In the genomic region with DNA sequence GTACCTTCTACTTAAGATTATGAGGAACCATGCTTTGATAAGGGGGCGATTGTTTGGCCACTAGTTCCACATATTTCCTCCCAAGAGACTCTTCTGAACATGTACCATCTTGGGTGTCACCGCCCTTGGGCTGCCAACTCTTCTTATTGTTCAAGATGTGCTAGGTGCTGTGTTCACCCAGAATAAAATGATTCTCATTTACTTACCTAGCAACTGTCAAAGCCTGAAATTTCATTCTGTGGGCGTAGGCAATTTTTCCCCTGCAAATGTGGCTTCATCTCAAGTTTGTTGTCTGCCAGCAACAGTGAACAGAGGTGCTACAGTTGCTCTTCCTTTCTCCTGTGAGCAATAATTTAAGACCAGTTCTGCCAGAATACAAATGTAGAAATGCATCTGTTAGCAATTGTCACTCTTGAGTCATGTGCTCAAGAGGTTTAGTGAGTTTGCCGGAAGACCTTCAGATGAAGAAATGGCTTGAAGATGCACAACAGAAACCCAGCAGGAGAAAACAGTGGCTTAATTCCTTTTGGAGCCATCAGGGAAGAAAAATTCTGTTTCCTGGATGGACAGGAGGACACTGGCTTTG, we compare ENCODE assay signal across 15 cellular contexts. TPM values are rescaled to one million over a fixed set of nuclear protein-coding genes. Genes with fewer than 3 reads are reported as not detected.
"Had no signal": no experiment of that assay in that cellular context is flagged by ENCODE, and none has a peak within 500 bp of the region (broad histone marks: within the 10 kb centered on the region; RNA-seq: fewer than 3 reads in every experiment).

No MANE protein-coding gene starts in this region.

- H3K4me3 Mint-ChIP-seq: activated CD4-positive, alpha-beta memory T cell treated with anti-CD3 and anti-CD28 coated beads, Interleukin-2, amount 10 ng/mL, durations not matched to agents 7 days and 5 days; activated naive CD4-positive, alpha-beta T cell treated with anti-CD3 and anti-CD28 coated beads, Interleukin-2, amount 10 ng/mL, durations not matched to agents 7 days and 5 days; activated T-cell treated with anti-CD3 and anti-CD28 coated beads, Interleukin-2, amount 50 U/mL, for 24 hours; stimulated activated naive B cell treated with anti-CD40 and anti-IgM and Interleukin-4, amounts not matched to agents 10 μg/mL and 1 μg/mL and 100 μg/mL, for 72 hours; T-helper 1 cell treated with Interleukin-12 subunit alpha and Interleukin-12 subunit beta and Interleukin-4 antibody, amounts not matched to agents 30 μg/mL and 1 μg/mL, for 36 hours; WTC11 had no signal

- DNase-seq: activated CD4-positive, alpha-beta memory T cell treated with anti-CD3 and anti-CD28 coated beads, Interleukin-2, amount 10 ng/mL, durations not matched to agents 7 days and 5 days; activated CD4-positive, alpha-beta T cell treated with anti-CD3 and anti-CD28 coated beads for 4 hours; activated naive CD4-positive, alpha-beta T cell treated with anti-CD3 and anti-CD28 coated beads, Interleukin-2, amount 10 ng/mL, durations not matched to agents 7 days and 5 days; activated T-cell treated with anti-CD3 and anti-CD28 coated beads, Interleukin-2, amount 50 U/mL, for 24 hours; esophagus squamous epithelium; left colon; midbrain; ovary; stimulated activated CD4-positive, alpha-beta T cell treated with anti-CD3 and anti-CD28 coated beads, Interleukin-2, amount 100 ng/mL, for 48 hours; stimulated activated naive B cell treated with anti-CD40 and anti-IgM and Interleukin-4, amounts not matched to agents 10 μg/mL and 1 μg/mL and 100 μg/mL, for 72 hours; transverse colon had no signal

- H3K4me1 Mint-ChIP-seq: activated CD4-positive, alpha-beta memory T cell treated with anti-CD3 and anti-CD28 coated beads, Interleukin-2, amount 10 ng/mL, durations not matched to agents 7 days and 5 days; activated naive CD4-positive, alpha-beta T cell treated with anti-CD3 and anti-CD28 coated beads, Interleukin-2, amount 10 ng/mL, durations not matched to agents 7 days and 5 days; stimulated activated naive B cell treated with anti-CD40 and anti-IgM and Interleukin-4, amounts not matched to agents 10 μg/mL and 1 μg/mL and 100 μg/mL, for 72 hours had no signal

- H3K27ac Mint-ChIP-seq: activated CD4-positive, alpha-beta memory T cell treated with anti-CD3 and anti-CD28 coated beads, Interleukin-2, amount 10 ng/mL, durations not matched to agents 7 days and 5 days; activated naive CD4-positive, alpha-beta T cell treated with anti-CD3 and anti-CD28 coated beads, Interleukin-2, amount 10 ng/mL, durations not matched to agents 7 days and 5 days; activated T-cell treated with anti-CD3 and anti-CD28 coated beads, Interleukin-2, amount 50 U/mL, for 24 hours; stimulated activated naive B cell treated with anti-CD40 and anti-IgM and Interleukin-4, amounts not matched to agents 10 μg/mL and 1 μg/mL and 100 μg/mL, for 72 hours; T-helper 1 cell treated with Interleukin-12 subunit alpha and Interleukin-12 subunit beta and Interleukin-4 antibody, amounts not matched to agents 30 μg/mL and 1 μg/mL, for 36 hours; WTC11 had no signal

- H3K27me3 Mint-ChIP-seq: activated CD4-positive, alpha-beta memory T cell treated with anti-CD3 and anti-CD28 coated beads, Interleukin-2, amount 10 ng/mL, durations not matched to agents 7 days and 5 days; activated naive CD4-positive, alpha-beta T cell treated with anti-CD3 and anti-CD28 coated beads, Interleukin-2, amount 10 ng/mL, durations not matched to agents 7 days and 5 days; activated T-cell treated with anti-CD3 and anti-CD28 coated beads, Interleukin-2, amount 50 U/mL, for 24 hours had no signal

- H3K36me3 Mint-ChIP-seq: activated naive CD4-positive, alpha-beta T cell treated with anti-CD3 and anti-CD28 coated beads, Interleukin-2, amount 10 ng/mL, durations not matched to agents 7 days and 5 days; stimulated activated naive B cell treated with anti-CD40 and anti-IgM and Interleukin-4, amounts not matched to agents 10 μg/mL and 1 μg/mL and 100 μg/mL, for 72 hours; WTC11 had no signal

- H3K9me3 Mint-ChIP-seq: activated CD4-positive, alpha-beta memory T cell treated with anti-CD3 and anti-CD28 coated beads, Interleukin-2, amount 10 ng/mL, durations not matched to agents 7 days and 5 days; activated naive CD4-positive, alpha-beta T cell treated with anti-CD3 and anti-CD28 coated beads, Interleukin-2, amount 10 ng/mL, durations not matched to agents 7 days and 5 days; activated T-cell treated with anti-CD3 and anti-CD28 coated beads, Interleukin-2, amount 50 U/mL, for 24 hours had no signal

- ATAC-seq: left colon; stimulated activated naive B cell treated with anti-CD40 and anti-IgM and Interleukin-4, amounts not matched to agents 10 μg/mL and 1 μg/mL and 100 μg/mL, for 72 hours; WTC11 had no signal

- H3K4me3 ChIP-seq: cardiac muscle cell, esophagus squamous epithelium, lung, ovary, transverse colon had no signal

- H3K27me3 ChIP-seq: cardiac muscle cell, esophagus squamous epithelium, ovary, transverse colon had no signal

- H3K36me3 ChIP-seq: cardiac muscle cell, esophagus squamous epithelium, ovary, transverse colon had no signal

- H3K9me3 ChIP-seq: esophagus squamous epithelium, ovary, transverse colon had no signal

- H3K4me1 ChIP-seq: transverse colon had no signal

- H3K27ac ChIP-seq: ovary, transverse colon had no signal

RNA-seq across cellular contexts. Expression of a gene that starts 41.3 kb away (rescaled TPM):
- total RNA-seq: activated CD4-positive, alpha-beta memory T cell treated with anti-CD3 and anti-CD28 coated beads, Interleukin-2, amount 10 ng/mL, durations not matched to agents 7 days and 5 days; WTC11 had no signal
